ENCODE assay signal across 23 cellular contexts in the genomic region with DNA sequence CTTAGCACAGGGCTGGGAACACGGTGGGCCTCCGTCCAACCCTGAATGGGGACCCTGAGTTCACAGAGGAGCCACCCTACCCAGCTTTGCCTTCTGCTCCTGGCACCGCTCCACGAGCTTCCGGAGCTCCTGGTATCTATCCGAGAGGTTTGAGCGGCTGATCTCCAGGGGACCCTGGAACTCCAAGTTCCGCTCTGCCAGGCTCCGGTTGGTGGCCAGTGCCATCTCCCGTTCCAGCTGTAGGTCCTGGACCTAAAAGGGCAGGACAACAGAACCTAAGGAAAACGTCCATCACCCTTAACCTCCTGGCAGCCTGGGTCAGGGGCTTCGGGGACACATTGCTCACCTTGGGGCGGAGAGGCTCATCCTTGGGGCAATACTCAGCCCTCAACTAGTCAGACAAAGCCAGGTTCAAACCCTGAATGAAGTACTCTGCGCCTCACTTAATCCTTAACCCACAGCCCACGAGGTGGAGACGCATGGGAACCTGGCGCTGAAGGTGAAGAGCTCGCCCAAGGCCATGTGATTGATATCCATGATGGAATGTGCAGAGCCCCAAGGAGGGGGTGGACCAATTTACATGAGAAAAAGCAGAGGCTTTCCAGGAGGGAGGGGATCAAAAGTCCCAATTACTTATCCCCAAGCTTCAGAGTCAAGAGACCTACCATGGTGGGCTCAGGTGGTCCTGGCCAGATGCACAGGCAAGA. TPM values are rescaled to one million over a fixed set of nuclear protein-coding genes. Genes with fewer than 3 reads are reported as not detected.
DNase-seq lines count a peak whose midpoint lies in the region; ATAC-seq and TF ChIP-seq lines count a peak whose summit lies in the region.
"Had no signal": no experiment of that assay in that cellular context is flagged by ENCODE, and none has a peak within 500 bp of the region (broad histone marks: within the 10 kb centered on the region; RNA-seq: fewer than 3 reads in every experiment).

No MANE protein-coding gene starts in this region.

- H2AK5ac ChIP-seq in H9 (ENCODE audit: insufficient read length, low read length): no peak overlapping the region

- H3K4ac ChIP-seq in H9 (ENCODE audit: low read depth, low read length): no peak overlapping the region

- H3K9ac ChIP-seq in H9 (ENCODE audit: extremely low read depth, insufficient read length, low read length) (no peak overlapping the region), endodermal cell (ENCODE audit: extremely low read depth, low read length, poor library complexity, severe bottlenecking) (no peak overlapping the region), neural progenitor cell (no peak overlapping the region)
- H3K9ac ChIP-seq: KMS-11 had no signal

- no peaks in the 10 kb centered on the region for H3K27me3 ChIP-seq in H9 (ENCODE audit: insufficient read depth, low read length)
- no peaks in the 10 kb centered on the region for H3K27me3 ChIP-seq in endodermal cell (ENCODE audit: control insufficient read depth, insufficient read depth, low read length, poor library complexity, severe bottlenecking)
- no peaks in the 10 kb centered on the region for H3K27me3 ChIP-seq in neural progenitor cell
- H3K27me3 ChIP-seq in upper lobe of right lung: no peaks in the 10 kb centered on the region
- H3K27me3 ChIP-seq: Peyer's patch, SJCRH30 had no signal

- H4K5ac ChIP-seq in H9 (ENCODE audit: insufficient read length, low read depth, low read length): no peak overlapping the region

- H2BK12ac ChIP-seq in H9 (ENCODE audit: insufficient read length, low read depth, low read length): no peak overlapping the region

- H2BK15ac ChIP-seq in H9 (ENCODE audit: low read depth, low read length): no peak overlapping the region

- WGBS in H9 (ENCODE audit: extremely low coverage, insufficient read length, low lambda C conversion rate): no CpG with 5 or more reads among the region's 18 CpGs
- WGBS in endodermal cell (ENCODE audit: insufficient coverage in 1 of 2, insufficient read length in 1 of 2), 2 experiments: 95% methylated on average over 17 to 18 of the region's 18 CpGs

- H4K8ac ChIP-seq in H9 (replicated peaks; ENCODE audit: insufficient read length, low read depth, low read length): no peak overlapping the region

- H3K4me3 ChIP-seq in endodermal cell (ENCODE audit: low read length) (no peak overlapping the region), neural progenitor cell (no peak overlapping the region), upper lobe of right lung (no peak overlapping the region)
- H3K4me3 ChIP-seq: A549, HAP-1, Peyer's patch, SJCRH30 had no signal

- intact Hi-C loops in upper lobe of right lung (cut with DNase I): no loop called here

- H2AFZ ChIP-seq in H9 (ENCODE audit: low read length) (no peak overlapping the region), neural progenitor cell (replicated peaks) (no peak overlapping the region)

- H3K36me3 Mint-ChIP-seq in H9 (ENCODE audit: insufficient read depth in 1 of 3, low read depth in 3 of 3) (peaks cover 4 to 36% (median 15%) of the 10 kb centered on the region in 3 experiments; a peak in 6 of 7 replicates), endodermal cell (ENCODE audit: low read depth) (peaks cover 37% of the 10 kb centered on the region), neural progenitor cell (peaks cover 7% of the 10 kb centered on the region)

- H3F3A ChIP-seq in neural progenitor cell (ENCODE audit: low read depth): no peaks in the 10 kb centered on the region

- no peaks in the 10 kb centered on the region for H3K79me2 ChIP-seq in H9 (ENCODE audit: insufficient read depth, low read length)
- H3K79me2 ChIP-seq in neural progenitor cell (ENCODE audit: low read depth): no peaks in the 10 kb centered on the region

- no peaks in the 10 kb centered on the region for H3K23me2 ChIP-seq in H9 (ENCODE audit: insufficient read length, low read depth, low read length, poor library complexity, severe bottlenecking)

- no peak overlapping the region for H4K91ac ChIP-seq in H9 (ENCODE audit: insufficient read length, low read depth, low read length)

- H2BK120ac ChIP-seq in H9 (ENCODE audit: low read depth, low read length, poor library complexity, severe bottlenecking): no peak overlapping the region

- H3K27ac Mint-ChIP-seq in H9 (peak overlapping the region; percentile 27 to 85 (median 52); a peak in 4 of 7 replicates), endodermal cell (peak overlapping the region; percentile 39), neural progenitor cell (peak overlapping the region; percentile 25)
- H3K27ac Mint-ChIP-seq: B cell had no signal

- no peak overlapping the region for H3K56ac ChIP-seq in H9 (ENCODE audit: insufficient read length, low read depth, low read length)

- no peak overlapping the region for H3K4me2 ChIP-seq in H9 (ENCODE audit: insufficient read depth, insufficient read length, low read length)
- no peak overlapping the region for H3K4me2 ChIP-seq in neural progenitor cell
- H3K4me2 ChIP-seq: A549, KMS-11 had no signal

- H2BK20ac ChIP-seq in H9 (ENCODE audit: low read depth, low read length, poor library complexity, severe bottlenecking): no peak overlapping the region

- H3K4me3 Mint-ChIP-seq in H9: 0 out of 5 replicates have a peak overlapping the region, but pooled peaks of 1 of the 2 experiments have one; percentile 29
- H3K4me3 Mint-ChIP-seq in endodermal cell: no peak overlapping the region
- H3K4me3 Mint-ChIP-seq in neural progenitor cell: no peak overlapping the region
- H3K4me3 Mint-ChIP-seq: B cell had no signal

- H4K20me1 ChIP-seq in H9 (ENCODE audit: control insufficient read depth, insufficient read depth, insufficient read length): no peaks in the 10 kb centered on the region
- peaks cover 14% of the 10 kb centered on the region for H4K20me1 ChIP-seq in neural progenitor cell (ENCODE audit: low read depth)

- H3K14ac ChIP-seq in H9 (ENCODE audit: insufficient read depth, low read length): no peak overlapping the region

- H3K9me3 ChIP-seq in H9 (ENCODE audit: control insufficient read depth, low read depth, low read length): no peaks in the 10 kb centered on the region
- H3K9me3 ChIP-seq in endodermal cell (ENCODE audit: control insufficient read depth, low read length): no peaks in the 10 kb centered on the region
- no peaks in the 10 kb centered on the region for H3K9me3 ChIP-seq in neural progenitor cell (ENCODE audit: low read depth)
- no peaks in the 10 kb centered on the region for H3K9me3 ChIP-seq in upper lobe of right lung
- H3K9me3 ChIP-seq: A549, HAP-1, Peyer's patch, SJCRH30 had no signal

- no peaks in the 10 kb centered on the region for H3K27me3 Mint-ChIP-seq in H9 (ENCODE audit: low read depth)
- H3K27me3 Mint-ChIP-seq in endodermal cell (ENCODE audit: insufficient read depth): peaks cover 1% of the 10 kb centered on the region
- H3K27me3 Mint-ChIP-seq in neural progenitor cell (ENCODE audit: insufficient read depth, low read depth): peaks cover 4% of the 10 kb centered on the region
- H3K27me3 Mint-ChIP-seq: B cell had no signal

- no peak overlapping the region for H3T11ph ChIP-seq in H9 (ENCODE audit: low read length)

- H3K36me3 ChIP-seq in endodermal cell (ENCODE audit: control insufficient read depth, insufficient read depth, low read length) (peaks cover 21% of the 10 kb centered on the region), neural progenitor cell (no peaks in the 10 kb centered on the region), upper lobe of right lung (peaks cover 24% of the 10 kb centered on the region)
- H3K36me3 ChIP-seq: HAP-1, SJCRH30 had no signal

- no peak overlapping the region for H3K27ac ChIP-seq in H9 (ENCODE audit: insufficient read length, low read depth, low read length)
- no peak overlapping the region for H3K27ac ChIP-seq in endodermal cell (ENCODE audit: low read depth, low read length)
- no peak overlapping the region for H3K27ac ChIP-seq in neural progenitor cell
- no peak overlapping the region for H3K27ac ChIP-seq in upper lobe of right lung
- H3K27ac ChIP-seq: A549, KMS-11, Peyer's patch, SJCRH30 had no signal

- H3K23ac ChIP-seq in H9 (ENCODE audit: insufficient read length, low read depth, low read length): no peak overlapping the region

- H3K4me1 Mint-ChIP-seq in H9 (peaks cover 23 to 24% of the 10 kb centered on the region in 2 experiments), endodermal cell (peaks cover 12% of the 10 kb centered on the region), neural progenitor cell (peaks cover 10% of the 10 kb centered on the region)

- H3K4me1 ChIP-seq in H9 (ENCODE audit: insufficient read depth, low read length) (no peaks in the 10 kb centered on the region), endodermal cell (ENCODE audit: control insufficient read depth, insufficient read depth, low read length) (no peaks in the 10 kb centered on the region), neural progenitor cell (peaks cover 4% of the 10 kb centered on the region), upper lobe of right lung (peaks cover 13% of the 10 kb centered on the region)

- H2BK5ac ChIP-seq in H9 (ENCODE audit: insufficient read length, low read length): no peak overlapping the region

- H3K18ac ChIP-seq in H9 (ENCODE audit: insufficient read length, low read depth, low read length): no peak overlapping the region

- H3K9me3 Mint-ChIP-seq in H9 (no peaks in the 10 kb centered on the region; a peak in 1 of 5 replicates), endodermal cell (no peaks in the 10 kb centered on the region), neural progenitor cell (no peaks in the 10 kb centered on the region)

- DNase-seq in H9 (no peak), endodermal cell (no peak), neural progenitor cell (ENCODE audit: low spot score) (no peak), upper lobe of right lung (peak; percentile 56)
- DNase-seq: DMS53, GF-D8, IMR-90, MV-4-11, NCI-H1694, NCI-H2081, NCI-H2171, NCI-H524 treated with DMSO at 0.1 percent for 48 hours, NCI-H82, SJCRH30 had no signal

- ATAC-seq in upper lobe of right lung (no peak), GM19463 (IDR thresholded peaks at IDR 0.05; ENCODE audit: unreplicated experiment) (no peak), HG03520 (IDR thresholded peaks at IDR 0.05; ENCODE audit: unreplicated experiment) (no peak), HG03095 (IDR thresholded peaks at IDR 0.05; ENCODE audit: unreplicated experiment) (no peak)
- ATAC-seq: A549 had no signal

- no peak for TF ChIP-seq CTCF in H9 (conservative IDR thresholded peaks at IDR 0.05)
- TF ChIP-seq CTCF in endodermal cell (conservative IDR thresholded peaks at IDR 0.05): no peak
- TF ChIP-seq CTCF in neural progenitor cell (IDR thresholded peaks at IDR 0.05): no peak
- no peak for TF ChIP-seq CTCF in upper lobe of right lung (IDR thresholded peaks at IDR 0.05)

- no peaks in the 10 kb centered on the region for H3K79me1 ChIP-seq in H9 (ENCODE audit: insufficient read depth, low read depth, low read length, poor library complexity, severe bottlenecking)

RNA-seq across cellular contexts. Expression of a gene that starts 27.1 kb away (rescaled TPM):
- 17.3 and 19.0 TPM in 2 replicates for total RNA-seq in H9 (2021)
- 10 to 100 TPM; 23.9 to 26.7 TPM for total RNA-seq in endodermal cell
- polyA plus RNA-seq in endodermal cell (2013, experiment 1 of 2): 23.6 TPM
- 20.3 TPM for polyA plus RNA-seq in endodermal cell (2013, experiment 2 of 2)
- total RNA-seq in neural progenitor cell (ENCODE audit: low replicate concordance): 9.9 and 19.9 TPM in 2 replicates
- 30.2 TPM for total RNA-seq in upper lobe of right lung

RNA-seq across cellular contexts. Expression of a gene that starts 31.8 kb away (rescaled TPM):
- not detected in 2 replicates for total RNA-seq in H9 (2021)
- total RNA-seq in endodermal cell: not detected
- polyA plus RNA-seq in endodermal cell (2013, experiment 1 of 2): not detected
- not detected for polyA plus RNA-seq in endodermal cell (2013, experiment 2 of 2)
- total RNA-seq in neural progenitor cell (ENCODE audit: low replicate concordance): not detected in 2 replicates
- 2.5 TPM for total RNA-seq in upper lobe of right lung
- total RNA-seq: IMR-90, OCI-LY7 had no signal
- polyA plus RNA-seq: A549, IMR-90 had no signal
